Comparison of ENCODE assay signal across 29 cellular contexts in genomic region chr17:82369211-82369610, GRCh38. TPM values are rescaled to one million over a fixed set of nuclear protein-coding genes. Genes with fewer than 3 reads are reported as not detected.
"Had no signal": no experiment of that assay in that cellular context is flagged by ENCODE, and none has a peak within 500 bp of the region (broad histone marks: within the 10 kb centered on the region; RNA-seq: fewer than 3 reads in every experiment).

No MANE protein-coding gene starts in this region.

- H3K4me3 ChIP-seq: heart right ventricle, left ventricle myocardium inferior, lung, pancreas, prostate gland, sigmoid colon, spleen, transverse colon, upper lobe of left lung had no signal

- H3K9me3 ChIP-seq: heart right ventricle, left ventricle myocardium inferior, pancreas, prostate gland, sigmoid colon, spleen, transverse colon, upper lobe of left lung had no signal

- H3K27ac Mint-ChIP-seq: mesothelial cell of epicardium; naive B cell; natural killer cell; nephron progenitor cell; stimulated activated effector memory CD8-positive, alpha-beta T cell treated with anti-CD3 and anti-CD28 coated beads, Interleukin-12 subunit alpha, Interleukin-12 subunit beta, amount 100 ng/mL, for 72 hours; stimulated activated naive CD8-positive, alpha-beta T cell treated with anti-CD3 and anti-CD28 coated beads, Interleukin-15, Interleukin-2, amounts not matched to agents 100 ng/mL and 50 ng/mL, for 24 hours had no signal

- FAIRE-seq: pancreas, small intestine had no signal

- H3K36me3 ChIP-seq: heart right ventricle, left ventricle myocardium inferior, pancreas, prostate gland, sigmoid colon, spleen, transverse colon, upper lobe of left lung had no signal

- ATAC-seq: heart right ventricle; natural killer cell; pancreas; right cardiac atrium; stimulated activated effector memory CD8-positive, alpha-beta T cell treated with anti-CD3 and anti-CD28 coated beads, Interleukin-12 subunit alpha, Interleukin-12 subunit beta, amount 100 ng/mL, for 72 hours had no signal

- H3K27ac ChIP-seq: heart right ventricle, left ventricle myocardium inferior, pancreas, prostate gland, sigmoid colon, spleen, transverse colon, upper lobe of left lung had no signal

- H3K9me3 Mint-ChIP-seq: mesothelial cell of epicardium; naive B cell; natural killer cell; stimulated activated effector memory CD8-positive, alpha-beta T cell treated with anti-CD3 and anti-CD28 coated beads, Interleukin-12 subunit alpha, Interleukin-12 subunit beta, amount 100 ng/mL, for 72 hours; stimulated activated naive CD8-positive, alpha-beta T cell treated with anti-CD3 and anti-CD28 coated beads, Interleukin-15, Interleukin-2, amounts not matched to agents 100 ng/mL and 50 ng/mL, for 24 hours had no signal

- H3K4me3 Mint-ChIP-seq: mesothelial cell of epicardium; stimulated activated effector memory CD8-positive, alpha-beta T cell treated with anti-CD3 and anti-CD28 coated beads, Interleukin-12 subunit alpha, Interleukin-12 subunit beta, amount 100 ng/mL, for 72 hours; stimulated activated naive CD8-positive, alpha-beta T cell treated with anti-CD3 and anti-CD28 coated beads, Interleukin-15, Interleukin-2, amounts not matched to agents 100 ng/mL and 50 ng/mL, for 24 hours had no signal

- DNase-seq: heart right ventricle; islet precursor cell; left ventricle myocardium inferior; mesendoderm; naive B cell; natural killer cell; nephron progenitor cell; pancreas; retina; sigmoid colon; small intestine; spleen; stimulated activated CD4-positive, alpha-beta T cell treated with anti-CD3 and anti-CD28 coated beads, Interleukin-4, amount 100 ng/mL, for 24 hours; stimulated activated naive CD4-positive, alpha-beta T cell; substantia nigra; transverse colon; upper lobe of left lung had no signal

RNA-seq across cellular contexts. Expression of gene UTS2R, which starts 2.4 kb away (rescaled TPM):
- total RNA-seq: kidney epithelial cell, lower leg skin, mononuclear cell, omental fat pad, prostate gland, sigmoid colon, temporal lobe, urinary bladder had no signal
- polyA plus RNA-seq: lung, pancreas, sigmoid colon, small intestine, spleen, urinary bladder had no signal

RNA-seq across cellular contexts. Expression of gene TEX19, which starts 10.2 kb away (rescaled TPM):
- total RNA-seq: heart right ventricle, kidney epithelial cell, left ventricle myocardium inferior, lower leg skin, lung, mononuclear cell, natural killer cell, omental fat pad, pancreas, right cardiac atrium, sigmoid colon, spleen, temporal lobe, transverse colon, upper lobe of left lung, urinary bladder had no signal
- polyA plus RNA-seq: heart right ventricle, pancreas, right cardiac atrium, spleen, urinary bladder had no signal

RNA-seq across cellular contexts. Expression of gene SECTM1, which starts 35.6 kb away (rescaled TPM):
- total RNA-seq: kidney epithelial cell had no signal
